19 cellular contexts compared by ENCODE assay signal in genomic region chr5:37247036-37247435, GRCh38. TPM values are rescaled to one million over a fixed set of nuclear protein-coding genes. Genes with fewer than 3 reads are reported as not detected.
DNase-seq lines count a peak whose midpoint lies in the region; ATAC-seq and TF ChIP-seq lines count a peak whose summit lies in the region.
"Had no signal": no experiment of that assay in that cellular context is flagged by ENCODE, and none has a peak within 500 bp of the region (broad histone marks: within the 10 kb centered on the region; RNA-seq: fewer than 3 reads in every experiment).

No MANE protein-coding gene starts in this region.

- H3K36me3 ChIP-seq in breast epithelium, result no peaks in the 10 kb centered on the region
- no peaks in the 10 kb centered on the region for H3K36me3 ChIP-seq in MM.1S (replicated peaks; ENCODE audit: insufficient read depth, low read length)
- H3K36me3 ChIP-seq: HAP-1 had no signal

- TF ChIP-seq CTCF in MCF 10A (IDR thresholded peaks at IDR 0.05; ENCODE audit: unreplicated experiment) (no peak), breast epithelium (IDR thresholded peaks at IDR 0.05) (no peak), brain (conservative IDR thresholded peaks at IDR 0.05) (no peak), natural killer cell (IDR thresholded peaks at IDR 0.05) (no peak), MM.1S (IDR thresholded peaks at IDR 0.05; ENCODE audit: low read length) (no peak)

- H3K4me1 Mint-ChIP-seq in MCF 10A (ENCODE audit: insufficient read depth, unreplicated experiment) (peaks cover 6% of the 10 kb centered on the region), brain (peaks cover 58% of the 10 kb centered on the region), natural killer cell (peaks cover 5 to 15% of the 10 kb centered on the region in 2 donors)

- DNase-seq in MCF 10A (ENCODE audit: unreplicated experiment) (no peak), breast epithelium (ENCODE audit: low spot score in 2 of 2) (no peak), natural killer cell (no peak), MM.1S (no peak)
- no peak for DNase-seq in stimulated activated CD4-positive, alpha-beta T cell treated with anti-CD3 and anti-CD28 coated beads, Interleukin-2, amount 100 ng/mL, for 24 hours
- no peak for DNase-seq in effector CD8-positive, alpha-beta T cell (lab: John Stamatoyannopoulos, UW)
- DNase-seq: activated CD8-positive, alpha-beta memory T cell treated with anti-CD3 and anti-CD28 coated beads, Interleukin-2, amount 50 U/mL, for 4 hours; activated naive CD4-positive, alpha-beta T cell; Caco-2; caudate nucleus; effector memory CD4-positive, alpha-beta T cell; left lung; NCI-H2227 treated with DMSO at 0.1 percent for 48 hours; Right ventricle myocardium superior; stomach had no signal

- H3K27me3 Mint-ChIP-seq in MCF 10A (ENCODE audit: insufficient read depth, unreplicated experiment), result no peaks in the 10 kb centered on the region
- H3K27me3 Mint-ChIP-seq in brain, result peaks cover 6% of the 10 kb centered on the region
- H3K27me3 Mint-ChIP-seq in natural killer cell (ENCODE audit: low read depth in 2 of 2), result no peaks in the 10 kb centered on the region

- H3K36me3 Mint-ChIP-seq in MCF 10A (ENCODE audit: insufficient read depth, unreplicated experiment), result peaks cover 31% of the 10 kb centered on the region
- H3K36me3 Mint-ChIP-seq in brain, result peaks cover 11% of the 10 kb centered on the region
- no peaks in the 10 kb centered on the region for H3K36me3 Mint-ChIP-seq in natural killer cell

- no peaks in the 10 kb centered on the region for H3K9me3 Mint-ChIP-seq in MCF 10A (ENCODE audit: unreplicated experiment)
- H3K9me3 Mint-ChIP-seq in brain, result no peaks in the 10 kb centered on the region
- H3K9me3 Mint-ChIP-seq in natural killer cell, result no peaks in the 10 kb centered on the region
- H3K9me3 Mint-ChIP-seq: T-helper 1 cell treated with Interleukin-12 subunit alpha and Interleukin-12 subunit beta and Interleukin-4 antibody, amounts not matched to agents 30 μg/mL and 1 μg/mL, for 36 hours had no signal

- no peak overlapping the region for H3K9ac ChIP-seq in MM.1S (ENCODE audit: low read length)

- ATAC-seq in natural killer cell (no peak), GM21367 (IDR thresholded peaks at IDR 0.05; ENCODE audit: unreplicated experiment) (no peak)
- ATAC-seq: left lung had no signal

- no peak overlapping the region for H3K27ac Mint-ChIP-seq in MCF 10A (ENCODE audit: low read depth, unreplicated experiment)
- peak overlapping the region in 1 of 5 experiments; percentile 21 for H3K27ac Mint-ChIP-seq in brain
- H3K27ac Mint-ChIP-seq in natural killer cell, result peak overlapping the region in 1 of 2 donors; percentile 16
- H3K27ac Mint-ChIP-seq: T-helper 1 cell treated with Interleukin-12 subunit alpha and Interleukin-12 subunit beta and Interleukin-4 antibody, amounts not matched to agents 30 μg/mL and 1 μg/mL, for 36 hours had no signal

- H3K27ac ChIP-seq in breast epithelium (no peak overlapping the region), MM.1S (ENCODE audit: low read length) (no peak overlapping the region)
- H3K27ac ChIP-seq: left lung, stomach had no signal

- H3K9me2 ChIP-seq in MM.1S (replicated peaks; ENCODE audit: insufficient read depth, low read length), result no peaks in the 10 kb centered on the region

- POLR2A ChIA-PET in MCF 10A (lab: Yijun Ruan, JAX), result interaction anchor here (0.9 to 6.6 kb wide), 2 partner anchors 25 to 41 kb away, joined by 6 to 52 read pairs; no protein-coding TSS in a partner anchor

- H3K4me3 ChIP-seq in breast epithelium (no peak overlapping the region), MM.1S (ENCODE audit: low read length) (no peak overlapping the region)
- H3K4me3 ChIP-seq: left lung had no signal

- CTCF ChIA-PET in MCF 10A (lab: Yijun Ruan, JAX), result no interaction called here

- intact Hi-C loops in MCF 10A (cut with micrococcal nuclease) (no loop called here), breast epithelium (cut with DNase I; ENCODE audit: low total_unique reads) (loop anchor here (5.0 kb wide), 1 partner anchor 950 kb away; no protein-coding TSS in a partner anchor), natural killer cell (cut with micrococcal nuclease) (no loop called here)

- H3K79me2 ChIP-seq in MM.1S (ENCODE audit: low read length), result no peaks in the 10 kb centered on the region

- H4K20me1 ChIP-seq in MM.1S (ENCODE audit: insufficient read depth, low read length), result no peaks in the 10 kb centered on the region

- H3K4me3 Mint-ChIP-seq in MCF 10A (ENCODE audit: unreplicated experiment) (peak overlapping the region; percentile 86), brain (peak overlapping the region; percentile 85 to 91 (median 86)), natural killer cell (peak overlapping the region; percentile 88)
- H3K4me3 Mint-ChIP-seq: T-helper 1 cell treated with Interleukin-12 subunit alpha and Interleukin-12 subunit beta and Interleukin-4 antibody, amounts not matched to agents 30 μg/mL and 1 μg/mL, for 36 hours had no signal

- no peak overlapping the region for H2AFZ ChIP-seq in MM.1S (ENCODE audit: low read length)

- H3K4me1 ChIP-seq in breast epithelium, result peaks cover 0 to 13% of the 10 kb centered on the region in 2 donors
- H3K4me1 ChIP-seq in MM.1S (ENCODE audit: low read length), result no peaks in the 10 kb centered on the region
- H3K4me1 ChIP-seq: Caco-2 had no signal

- no peaks in the 10 kb centered on the region for H3F3A ChIP-seq in MM.1S (ENCODE audit: insufficient read depth, low read length)

- TF ChIP-seq POLR2A in breast epithelium (IDR thresholded peaks at IDR 0.05), result no peak

- H3K4me2 ChIP-seq in MM.1S (ENCODE audit: low read depth, low read length), result no peak overlapping the region

- H3K9me3 ChIP-seq in breast epithelium (no peaks in the 10 kb centered on the region), MM.1S (replicated peaks; ENCODE audit: insufficient read depth, low read length) (no peaks in the 10 kb centered on the region)
- H3K9me3 ChIP-seq: Caco-2, HAP-1, left lung, stomach had no signal

- H3K27me3 ChIP-seq in breast epithelium, result no peaks in the 10 kb centered on the region
- no peaks in the 10 kb centered on the region for H3K27me3 ChIP-seq in MM.1S (replicated peaks; ENCODE audit: insufficient read depth, low read length)
- H3K27me3 ChIP-seq: left lung, stomach had no signal

- no TSS peak for BruUV-seq in MCF 10A (replicated peaks; lab: Mats Ljungman, UMichigan)

RNA-seq across cellular contexts. Expression of gene CPLANE1, which starts 2.1 kb away (rescaled TPM):
- 23.6 and 25.1 TPM in 2 replicates for total RNA-seq in MCF 10A (2022)
- total RNA-seq in breast epithelium, result 10 to 100 TPM; 31.0 to 55.5 (median 31.5) TPM
- polyA plus RNA-seq in brain (ENCODE audit: insufficient read depth, low read depth, low replicate concordance), result 4.0 TPM
- 10 to 100 TPM; 19.3 to 24.7 (median 19.4) TPM for total RNA-seq in natural killer cell
